13 cellular contexts compared by ENCODE assay signal in genomic region chrX:48511561-48511960, GRCh38. TPM values are rescaled to one million over a fixed set of nuclear protein-coding genes. Genes with fewer than 3 reads are reported as not detected.
DNase-seq lines count a peak whose midpoint lies in the region; ATAC-seq, FAIRE-seq and TF ChIP-seq lines count a peak whose summit lies in the region.
"Had no signal": no experiment of that assay in that cellular context is flagged by ENCODE, and none has a peak within 500 bp of the region (broad histone marks: within the 10 kb centered on the region; RNA-seq: fewer than 3 reads in every experiment).

No MANE protein-coding gene starts in this region.

- no peak overlapping the region for H3K27ac ChIP-seq in GM12878 (ENCODE audit: control insufficient read depth, insufficient read depth)
- H3K27ac ChIP-seq: thoracic aorta had no signal

- in situ Hi-C loops in GM12878 (cut with MboI), result no loop called here

- ATAC-seq in GM12878 (no peak), mucosa of descending colon (peak; percentile 25)
- ATAC-seq: left ventricle myocardium superior had no signal

- peak; percentile 4 to 33 (median 18); a peak in 3 of 6 replicates for TF ChIP-seq CTCF in GM12878 (IDR thresholded peaks at IDR 0.05 in 2 of 3, conservative IDR thresholded peaks at IDR 0.05 in 1 of 3; ENCODE audit: control insufficient read depth in 2 of 3, extremely low read depth in 1 of 3, insufficient read depth in 1 of 3, low read depth in 3 of 3, low read length in 3 of 3)
- TF ChIP-seq CTCF in mucosa of descending colon (IDR thresholded peaks at IDR 0.05), result no peak

- peak; percentile 33 for DNase-seq in DMS 273 (lab: John Stamatoyannopoulos, UW; ENCODE audit: unreplicated experiment)
- no peak for DNase-seq in DMS 273 treated with DMSO at 0.1 percent for 48 hours (lab: John Stamatoyannopoulos, UW)
- DNase-seq in HT-29 (ENCODE audit: low spot score), result peak; percentile 69
- no peak for DNase-seq in GM12878 (ENCODE audit: low read depth, low spot score)
- peak in 2 of 3 donors; percentile 39 to 44 for DNase-seq in mucosa of descending colon
- no peak for DNase-seq in GM12892 (ENCODE audit: insufficient read length)
- DNase-seq in NCI-H1417 (lab: John Stamatoyannopoulos, UW), result no peak
- no peak for DNase-seq in superior temporal gyrus (ENCODE audit: extremely low spot score)
- DNase-seq: central memory CD4-positive, alpha-beta T cell; left ventricle myocardium superior; NCI-H510A treated with DMSO at 0.1 percent for 48 hours had no signal

- H3K9me3 ChIP-seq in GM12878 (replicated peaks; ENCODE audit: control insufficient read depth, insufficient read depth, low read length) (no peaks in the 10 kb centered on the region), mucosa of descending colon (no peaks in the 10 kb centered on the region)
- H3K9me3 ChIP-seq: thoracic aorta had no signal

- no peaks in the 10 kb centered on the region for H4K20me1 ChIP-seq in GM12878 (ENCODE audit: control insufficient read depth, insufficient read depth)

- no peak overlapping the region for H2AFZ ChIP-seq in GM12878 (ENCODE audit: control insufficient read depth, low read depth, low read length)

- no peaks in the 10 kb centered on the region for H3K79me2 ChIP-seq in GM12878 (ENCODE audit: control insufficient read depth, insufficient read depth, low read length)

- WGBS in GM12878 (ENCODE audit: insufficient coverage, insufficient replicate concordance, low lambda C conversion rate, missing lambda C conversion rate), result 34% methylated on average over 4 of the region's 4 CpGs

- RAD21 ChIA-PET in GM12878 (lab: Charles Lee; ENCODE audit: unreplicated experiment), result no interaction called here

- POLR2A ChIA-PET in GM12878 (lab: Charles Lee), result no interaction called here

- H3K4me1 ChIP-seq in GM12878 (ENCODE audit: control insufficient read depth, insufficient read depth, low read length), result no peaks in the 10 kb centered on the region; the same call in 1 of the 2 replicates
- H3K4me1 ChIP-seq in mucosa of descending colon (ENCODE audit: low read depth), result no peaks in the 10 kb centered on the region

- H3K4me3 ChIP-seq in GM12878 (no peak overlapping the region), mucosa of descending colon (no peak overlapping the region)
- H3K4me3 ChIP-seq: thoracic aorta had no signal

- no peak for FAIRE-seq in GM12878 (lab: Jason Lieb, UNC)
- no peak for FAIRE-seq in GM12892 (lab: Jason Lieb, UNC)
- FAIRE-seq: A204.1 had no signal

- TF ChIP-seq RAD21 in GM12878 (IDR thresholded peaks at IDR 0.05; ENCODE audit: insufficient read depth, low read depth, low read length), result peak; percentile 33; the same call in 1 of the 2 replicates

- TF ChIP-seq POLR2A in GM12878 (IDR thresholded peaks at IDR 0.05; ENCODE audit: low read depth, low read length) (no peak), GM12892 (IDR thresholded peaks at IDR 0.05; ENCODE audit: low read depth, low read length) (no peak)

- H3K4me2 ChIP-seq in GM12878 (ENCODE audit: control insufficient read depth, insufficient read depth), result no peak overlapping the region

- no peak overlapping the region for H3K9ac ChIP-seq in GM12878 (ENCODE audit: control insufficient read depth, insufficient read depth, low read length)

- SMC1A ChIA-PET in GM12878 (lab: Charles Lee; ENCODE audit: uncharacterized antibody, unreplicated experiment), result no interaction called here

- CTCF ChIA-PET in GM12878 (lab: Yijun Ruan, JAX), result no interaction called here

- H3K27me3 ChIP-seq in GM12878 (replicated peaks in 1 of 2; ENCODE audit: control insufficient read depth in 2 of 2, insufficient read depth in 2 of 2, low read length in 1 of 2), result no peaks in the 10 kb centered on the region

- BruUV-seq in GM12878 (replicated peaks; lab: Mats Ljungman, UMichigan), result no TSS peak

- intact Hi-C loops in GM12878 (cut with micrococcal nuclease; ENCODE audit: unreplicated experiment), result no loop called here
- intact Hi-C loops in mucosa of descending colon (cut with DNase I, micrococcal nuclease), result no loop called here

- no peak for TF ChIP-seq EP300 in GM12878 (IDR thresholded peaks at IDR 0.05; ENCODE audit: borderline replicate concordance in 1 of 2, control insufficient read depth in 1 of 2, low read depth in 2 of 2, low read length in 2 of 2)

- no peaks in the 10 kb centered on the region for H3K36me3 ChIP-seq in GM12878 (ENCODE audit: control insufficient read depth in 2 of 2, insufficient read depth in 2 of 2, low read length in 1 of 2)
- no peaks in the 10 kb centered on the region for H3K36me3 ChIP-seq in mucosa of descending colon (ENCODE audit: low read depth)

RNA-seq across cellular contexts. Expression of gene PORCN, which starts 2.8 kb away (rescaled TPM):
- 6.5 and 8.7 TPM in 2 replicates for total RNA-seq in HT-29 (2014; rRNA removed; shearing (Covaris generic))
- 17.6 and 19.7 TPM in 2 replicates for total RNA-seq in GM12878 (2013; cell fraction: nucleolus; rRNA removed)
- total RNA-seq in GM12878 (2014; rRNA removed) (15.2 and 16.6 TPM in 2 replicates), GM12878 (2014; rRNA removed; fragmentation: Illumina TruSeq; extraction: Trizol) (5.7 and 7.9 TPM in 2 replicates), GM12878 (2021) (14.0 and 18.0 TPM in 2 replicates), mucosa of descending colon (1 to 10 TPM; 3.9 to 9.2 (median 6.3) TPM)
- 4.8 TPM for polyA plus RNA-seq in GM12878 (2011; ENCODE audit: low read depth)
- polyA plus RNA-seq in GM12878 (2011; rRNA removed) (5.6 and 12.9 TPM in 2 replicates), GM12878 (2014; fragmentation: Illumina TruSeq; extraction: Trizol) (8.3 and 12.5 TPM in 2 replicates), GM12878 (2014; fragmentation: Nextera tagmentation; extraction: Ambion mirVana) (1 to 10 TPM in 1 of 2 experiments, under 1 TPM in 1; 0.27 to 1.4 TPM), GM12878 (2014; rRNA removed) (17.9 and 19.5 TPM in 2 replicates), GM12878 (2016; fragmentation: Nextera tagmentation; extraction: Ambion mirVana) (10 to 100 TPM; 18.2 to 21.0 TPM)
- 24.2 and 24.8 TPM in 2 replicates for polyA plus RNA-seq in GM12878 (2011; cell fraction: cytosol; rRNA removed)
- polyA plus RNA-seq in GM12878 (2011; cell fraction: nucleus; rRNA removed), result 53.9 and 63.7 TPM in 2 replicates
- 11.5 and 11.7 TPM in 2 replicates for polyA plus RNA-seq in GM12878 (2012)
- 14.8 and 21.4 TPM in 2 replicates for polyA minus RNA-seq in GM12878 (2011; rRNA and poly(A)+ RNA removed)
- polyA minus RNA-seq in GM12878 (2011; cell fraction: cytosol; rRNA and poly(A)+ RNA removed), result 3.5 and 7.5 TPM in 2 replicates
- 13.5 and 19.2 TPM in 2 replicates for polyA minus RNA-seq in GM12878 (2011; cell fraction: nucleus; rRNA and poly(A)+ RNA removed)
- polyA plus RNA-seq in GM12892 (2012; ENCODE audit: missing spikeins), result 5.9 TPM

RNA-seq across cellular contexts. Expression of gene EBP, which starts 10.0 kb away (rescaled TPM):
- 285 and 311 TPM in 2 replicates for total RNA-seq in HT-29 (2014; rRNA removed; shearing (Covaris generic))
- 38.1 and 42.3 TPM in 2 replicates for total RNA-seq in GM12878 (2013; cell fraction: nucleolus; rRNA removed)
- total RNA-seq in GM12878 (2014; rRNA removed), result 159 and 169 TPM in 2 replicates
- 169 and 174 TPM in 2 replicates for total RNA-seq in GM12878 (2014; rRNA removed; fragmentation: Illumina TruSeq; extraction: Trizol)
- 154 and 170 TPM in 2 replicates for total RNA-seq in GM12878 (2021)
- 95.3 TPM for polyA plus RNA-seq in GM12878 (2011; ENCODE audit: low read depth)
- polyA plus RNA-seq in GM12878 (2011; rRNA removed), result 69.5 and 125 TPM in 2 replicates
- 248 and 252 TPM in 2 replicates for polyA plus RNA-seq in GM12878 (2011; cell fraction: cytosol; rRNA removed)
- 145 and 191 TPM in 2 replicates for polyA plus RNA-seq in GM12878 (2011; cell fraction: nucleus; rRNA removed)
- polyA plus RNA-seq in GM12878 (2012), result 113 and 128 TPM in 2 replicates
- 126 and 163 TPM in 2 replicates for polyA plus RNA-seq in GM12878 (2014; fragmentation: Illumina TruSeq; extraction: Trizol)
- 100 to 1,000 TPM; 364 to 628 TPM for polyA plus RNA-seq in GM12878 (2014; fragmentation: Nextera tagmentation; extraction: Ambion mirVana)
- polyA plus RNA-seq in GM12878 (2014; rRNA removed), result 183 and 185 TPM in 2 replicates
- polyA plus RNA-seq in GM12878 (2016; fragmentation: Nextera tagmentation; extraction: Ambion mirVana), result 100 to 1,000 TPM; 242 to 263 TPM
- polyA minus RNA-seq in GM12878 (2011; rRNA and poly(A)+ RNA removed), result 180 and 246 TPM in 2 replicates
- 67.8 and 83.2 TPM in 2 replicates for polyA minus RNA-seq in GM12878 (2011; cell fraction: cytosol; rRNA and poly(A)+ RNA removed)
- 26.2 and 38.9 TPM in 2 replicates for polyA minus RNA-seq in GM12878 (2011; cell fraction: nucleus; rRNA and poly(A)+ RNA removed)
- 100 to 1,000 TPM in 2 of 3 donors, 10 to 100 TPM in 1; 60.5 to 161 (median 158) TPM for total RNA-seq in mucosa of descending colon
- 105 TPM for polyA plus RNA-seq in GM12892 (2012; ENCODE audit: missing spikeins)

RNA-seq across cellular contexts. Expression of gene TBC1D25, which starts 28.0 kb away (rescaled TPM):
- total RNA-seq in HT-29 (2014; rRNA removed; shearing (Covaris generic)), result 5.6 and 10.5 TPM in 2 replicates
- 12.4 and 13.6 TPM in 2 replicates for total RNA-seq in GM12878 (2013; cell fraction: nucleolus; rRNA removed)
- total RNA-seq in GM12878 (2014; rRNA removed), result 8.0 and 8.3 TPM in 2 replicates
- total RNA-seq in GM12878 (2014; rRNA removed; fragmentation: Illumina TruSeq; extraction: Trizol), result 2.0 and 2.7 TPM in 2 replicates
- 17.3 and 20.6 TPM in 2 replicates for total RNA-seq in GM12878 (2021)
- polyA plus RNA-seq in GM12878 (2011; ENCODE audit: low read depth), result 9.3 TPM
- polyA plus RNA-seq in GM12878 (2011; rRNA removed), result 3.6 and 9.6 TPM in 2 replicates
- polyA plus RNA-seq in GM12878 (2011; cell fraction: cytosol; rRNA removed), result 14.6 and 15.2 TPM in 2 replicates
- 23.3 and 30.6 TPM in 2 replicates for polyA plus RNA-seq in GM12878 (2011; cell fraction: nucleus; rRNA removed)
- polyA plus RNA-seq in GM12878 (2012), result 18.8 and 19.5 TPM in 2 replicates
- 7.0 and 10.4 TPM in 2 replicates for polyA plus RNA-seq in GM12878 (2014; fragmentation: Illumina TruSeq; extraction: Trizol)
- 1 to 10 TPM in 1 of 2 experiments, under 1 TPM in 1; 0.79 to 2.3 TPM for polyA plus RNA-seq in GM12878 (2014; fragmentation: Nextera tagmentation; extraction: Ambion mirVana)
- polyA plus RNA-seq in GM12878 (2014; rRNA removed), result 13.5 and 13.8 TPM in 2 replicates
- polyA plus RNA-seq in GM12878 (2016; fragmentation: Nextera tagmentation; extraction: Ambion mirVana), result 10 to 100 TPM; 11.3 to 11.6 TPM
- 9.7 and 12.3 TPM in 2 replicates for polyA minus RNA-seq in GM12878 (2011; rRNA and poly(A)+ RNA removed)
- polyA minus RNA-seq in GM12878 (2011; cell fraction: cytosol; rRNA and poly(A)+ RNA removed), result 3.1 and 5.7 TPM in 2 replicates
- polyA minus RNA-seq in GM12878 (2011; cell fraction: nucleus; rRNA and poly(A)+ RNA removed), result 4.8 and 8.2 TPM in 2 replicates
- total RNA-seq in mucosa of descending colon, result 10 to 100 TPM in 2 of 3 donors, 1 to 10 TPM in 1; 8.6 to 14.6 (median 11.6) TPM
- polyA plus RNA-seq in GM12892 (2012; ENCODE audit: missing spikeins), result 7.4 TPM

RNA-seq across cellular contexts. Expression of gene FTSJ1, which starts 35.6 kb away (rescaled TPM):
- 102 and 118 TPM in 2 replicates for total RNA-seq in HT-29 (2014; rRNA removed; shearing (Covaris generic))
- total RNA-seq in GM12878 (2013; cell fraction: nucleolus; rRNA removed), result 20.9 and 25.4 TPM in 2 replicates
- 86.0 and 87.8 TPM in 2 replicates for total RNA-seq in GM12878 (2014; rRNA removed)
- 46.9 and 58.3 TPM in 2 replicates for total RNA-seq in GM12878 (2014; rRNA removed; fragmentation: Illumina TruSeq; extraction: Trizol)
- total RNA-seq in GM12878 (2021), result 57.4 and 60.7 TPM in 2 replicates
- 30.9 TPM for polyA plus RNA-seq in GM12878 (2011; ENCODE audit: low read depth)
- 25.2 and 31.0 TPM in 2 replicates for polyA plus RNA-seq in GM12878 (2011; rRNA removed)
- polyA plus RNA-seq in GM12878 (2011; cell fraction: cytosol; rRNA removed), result 46.7 and 55.0 TPM in 2 replicates
- polyA plus RNA-seq in GM12878 (2011; cell fraction: nucleus; rRNA removed), result 69.8 and 78.7 TPM in 2 replicates
- polyA plus RNA-seq in GM12878 (2012), result 41.7 and 42.2 TPM in 2 replicates
- polyA plus RNA-seq in GM12878 (2014; fragmentation: Illumina TruSeq; extraction: Trizol), result 32.6 and 46.5 TPM in 2 replicates
- 10 to 100 TPM in 1 of 2 experiments, 1 to 10 TPM in 1; 8.8 to 18.2 TPM for polyA plus RNA-seq in GM12878 (2014; fragmentation: Nextera tagmentation; extraction: Ambion mirVana)
- 67.8 and 68.8 TPM in 2 replicates for polyA plus RNA-seq in GM12878 (2014; rRNA removed)
- polyA plus RNA-seq in GM12878 (2016; fragmentation: Nextera tagmentation; extraction: Ambion mirVana), result 10 to 100 TPM; 74.9 to 86.9 TPM
- polyA minus RNA-seq in GM12878 (2011; rRNA and poly(A)+ RNA removed), result 20.2 and 35.4 TPM in 2 replicates
- polyA minus RNA-seq in GM12878 (2011; cell fraction: cytosol; rRNA and poly(A)+ RNA removed), result 13.9 and 16.3 TPM in 2 replicates
- polyA minus RNA-seq in GM12878 (2011; cell fraction: nucleus; rRNA and poly(A)+ RNA removed), result 13.5 and 19.6 TPM in 2 replicates
- total RNA-seq in mucosa of descending colon, result 10 to 100 TPM; 22.1 to 22.8 (median 22.7) TPM
- 30.4 TPM for polyA plus RNA-seq in GM12892 (2012; ENCODE audit: missing spikeins)

RNA-seq across cellular contexts. Expression of gene SLC38A5, which starts 41.5 kb away (rescaled TPM):
- total RNA-seq in HT-29 (2014; rRNA removed; shearing (Covaris generic)), result 103 and 136 TPM in 2 replicates
- total RNA-seq in GM12878 (2013; cell fraction: nucleolus; rRNA removed), result 48.5 and 53.5 TPM in 2 replicates
- 81.3 and 96.2 TPM in 2 replicates for total RNA-seq in GM12878 (2014; rRNA removed)
- total RNA-seq in GM12878 (2014; rRNA removed; fragmentation: Illumina TruSeq; extraction: Trizol), result 51.5 and 53.6 TPM in 2 replicates
- 95.6 and 102 TPM in 2 replicates for total RNA-seq in GM12878 (2021)
- polyA plus RNA-seq in GM12878 (2011; ENCODE audit: low read depth), result 49.7 TPM
- 30.5 and 59.9 TPM in 2 replicates for polyA plus RNA-seq in GM12878 (2011; rRNA removed)
- polyA plus RNA-seq in GM12878 (2011; cell fraction: cytosol; rRNA removed), result 124 and 168 TPM in 2 replicates
- polyA plus RNA-seq in GM12878 (2011; cell fraction: nucleus; rRNA removed), result 173 and 209 TPM in 2 replicates
- 50.5 and 68.3 TPM in 2 replicates for polyA plus RNA-seq in GM12878 (2012)
- 42.5 and 65.0 TPM in 2 replicates for polyA plus RNA-seq in GM12878 (2014; fragmentation: Illumina TruSeq; extraction: Trizol)
- 1 to 10 TPM; 4.2 to 9.0 TPM for polyA plus RNA-seq in GM12878 (2014; fragmentation: Nextera tagmentation; extraction: Ambion mirVana)
- 108 and 142 TPM in 2 replicates for polyA plus RNA-seq in GM12878 (2014; rRNA removed)
- polyA plus RNA-seq in GM12878 (2016; fragmentation: Nextera tagmentation; extraction: Ambion mirVana), result 10 to 100 TPM; 76.2 to 81.3 TPM
- polyA minus RNA-seq in GM12878 (2011; rRNA and poly(A)+ RNA removed), result 101 and 115 TPM in 2 replicates
- 46.5 and 48.4 TPM in 2 replicates for polyA minus RNA-seq in GM12878 (2011; cell fraction: cytosol; rRNA and poly(A)+ RNA removed)
- polyA minus RNA-seq in GM12878 (2011; cell fraction: nucleus; rRNA and poly(A)+ RNA removed), result 21.0 and 31.1 TPM in 2 replicates
- total RNA-seq in mucosa of descending colon, result 10 to 100 TPM in 1 of 3 donors, 1 to 10 TPM in 2; 7.3 to 25.9 (median 9.7) TPM
- 37.8 TPM for polyA plus RNA-seq in GM12892 (2012; ENCODE audit: missing spikeins)

Comparison
In these comparisons a context has a peak if more than half of its experiments do, and no peak if none do; other contexts are left out.
1. DNase-seq: peak in DMS 273 (single experiment), HT-29 (single experiment) and mucosa of descending colon (2 of 3); none in DMS 273 treated with DMSO at 0.1 percent for 48 hours (single experiment), GM12878 (single experiment), GM12892 (single experiment), NCI-H1417 (0 of 3) and superior temporal gyrus (single experiment).